9 cellular contexts compared by ENCODE assay signal in the genomic region with DNA sequence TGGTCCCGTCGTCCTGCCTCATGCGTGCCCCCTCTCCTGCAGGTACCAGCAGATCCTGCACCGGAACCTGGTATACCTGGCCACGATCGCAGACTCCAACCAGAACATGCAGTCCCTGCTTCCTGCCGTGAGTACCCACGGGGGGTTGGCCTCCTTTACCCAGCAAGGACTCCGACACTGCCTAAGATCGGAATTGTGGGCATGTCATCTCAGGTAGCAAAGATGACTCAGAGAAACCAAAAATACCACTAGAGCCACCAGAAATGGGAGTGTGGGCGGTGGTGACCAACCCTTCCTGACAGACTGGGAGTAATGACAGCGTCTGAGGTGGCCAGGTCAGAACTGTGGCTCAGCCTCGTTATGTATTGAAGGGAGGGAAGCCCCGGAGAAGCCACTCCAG. TPM values are rescaled to one million over a fixed set of nuclear protein-coding genes. Genes with fewer than 3 reads are reported as not detected.
DNase-seq lines count a peak whose midpoint lies in the region; ATAC-seq, FAIRE-seq and TF ChIP-seq lines count a peak whose summit lies in the region.
"Had no signal": no experiment of that assay in that cellular context is flagged by ENCODE, and none has a peak within 500 bp of the region (broad histone marks: within the 10 kb centered on the region; RNA-seq: fewer than 3 reads in every experiment).

No MANE protein-coding gene starts in this region.

- TF ChIP-seq CTCF in GM13977 (IDR thresholded peaks at IDR 0.05; ENCODE audit: extremely low read depth, insufficient read depth, missing control alignments) = no peak
- no peak for TF ChIP-seq CTCF in astrocyte of the spinal cord (IDR thresholded peaks at IDR 0.05; ENCODE audit: low read depth, low read length)
- no peak for TF ChIP-seq CTCF in mucosa of descending colon (IDR thresholded peaks at IDR 0.05)

- in situ Hi-C loops in GM13977 (cut with MboI; ENCODE audit: low pct_unique_long_range_greater_than_20kb, low sequenced_read_pairs, unreplicated experiment) = no loop called here
- in situ Hi-C loops in astrocyte of the spinal cord (cut with HindIII; ENCODE audit: low sequenced_read_pairs) = no loop called here

- no peaks in the 10 kb centered on the region for H3K36me3 ChIP-seq in mucosa of descending colon (ENCODE audit: low read depth)

- no peaks in the 10 kb centered on the region for H3K4me1 ChIP-seq in mucosa of descending colon (ENCODE audit: low read depth)

- H3K4me3 ChIP-seq in astrocyte of the spinal cord (ENCODE audit: low read depth, low read length) = no peak overlapping the region
- H3K4me3 ChIP-seq in mucosa of descending colon = no peak overlapping the region
- H3K4me3 ChIP-seq: gastroesophageal sphincter had no signal

- no peaks in the 10 kb centered on the region for H3K9me3 ChIP-seq in mucosa of descending colon
- H3K9me3 ChIP-seq: gastroesophageal sphincter had no signal

- no peak for ATAC-seq in mucosa of descending colon
- ATAC-seq in left ventricle myocardium superior = no peak
- ATAC-seq in GM18517 (IDR thresholded peaks at IDR 0.05; ENCODE audit: unreplicated experiment) = no peak
- no peak for ATAC-seq in HG03460 (IDR thresholded peaks at IDR 0.05; ENCODE audit: unreplicated experiment)
- ATAC-seq: gastroesophageal sphincter had no signal

- DNase-seq in GM13977 (ENCODE audit: low spot score) = peak; percentile 75
- DNase-seq in RCC 7860 (ENCODE audit: low spot score) = peak; percentile 91
- peak; percentile 9 for DNase-seq in astrocyte of the spinal cord (ENCODE audit: low read depth, low spot score)
- DNase-seq in stimulated activated CD4-positive, alpha-beta T cell treated with anti-CD3 and anti-CD28 coated beads, Interleukin-4, amount 100 ng/mL, for 1 hour = peak; percentile 35
- no peak for DNase-seq in mucosa of descending colon
- DNase-seq in left ventricle myocardium superior = no peak

- FAIRE-seq in RCC 7860 (lab: Jason Lieb, UNC) = peak; percentile 91

- intact Hi-C loops in mucosa of descending colon (cut with DNase I, micrococcal nuclease) (no loop called here), left ventricle myocardium superior (cut with micrococcal nuclease) (no loop called here)

RNA-seq across cellular contexts. Expression of a gene that starts 16.3 kb away (rescaled TPM):
- total RNA-seq in mucosa of descending colon (10 to 100 TPM; 13.2 to 16.0 (median 14.4) TPM), left ventricle myocardium superior (10.7 TPM)

RNA-seq across cellular contexts. Expression of a gene that starts 16.6 kb away (rescaled TPM):
- total RNA-seq in mucosa of descending colon (100 to 1,000 TPM; 129 to 197 (median 194) TPM), left ventricle myocardium superior (240 TPM)

RNA-seq across cellular contexts. Expression of a gene that starts 23.0 kb away (rescaled TPM):
- 10 to 100 TPM; 28.8 to 34.9 (median 32.6) TPM for total RNA-seq in mucosa of descending colon
- total RNA-seq in left ventricle myocardium superior = 27.3 TPM

RNA-seq across cellular contexts. Expression of a gene that starts 37.6 kb away (rescaled TPM):
- total RNA-seq in mucosa of descending colon = 10 to 100 TPM; 33.5 to 49.1 (median 36.1) TPM
- 58.4 TPM for total RNA-seq in left ventricle myocardium superior

Comparison
In these comparisons a context has a peak if more than half of its experiments do, and no peak if none do; other contexts are left out.
1. DNase-seq: peak in GM13977 (single experiment), RCC 7860 (single experiment), astrocyte of the spinal cord (single experiment) and stimulated activated CD4-positive, alpha-beta T cell treated with anti-CD3 and anti-CD28 coated beads, Interleukin-4, amount 100 ng/mL, for 1 hour (single experiment); none in mucosa of descending colon (0 of 3) and left ventricle myocardium superior (single experiment).